In genomic region chr14:102139248-102140026, GRCh38 we compare ENCODE assay signal across 8 cellular contexts. TPM values are rescaled to one million over a fixed set of nuclear protein-coding genes. Genes with fewer than 3 reads are reported as not detected.
DNase-seq lines count a peak whose midpoint lies in the region; ATAC-seq and TF ChIP-seq lines count a peak whose summit lies in the region.

Gene WDR20 (plus strand): TSS chr14:102139897. CDS start chr14:102139924, 27 bp downstream.

- CTCF ChIA-PET in activated B cell treated with CpG ODN at 0.5 μM for 24 hours (lab: Charles Lee): no interaction called here

- POLR2A ChIA-PET in activated B cell treated with CpG ODN at 0.5 μM for 24 hours (lab: Charles Lee): interaction anchor here (0.6 to 2.1 kb wide), 9 partner anchors 11 to 1195 kb away, joined by 3 to 9 read pairs (median 6); partner anchors contain the start of genes EIF5 and MOK

- H3K27me3 Mint-ChIP-seq in activated B cell treated with CpG ODN at 0.5 μM for 24 hours: no peaks in the 10 kb centered on the region

- peak within 1 kb of the TSS; percentile 93 for H3K4me3 ChIP-seq in AG10803 (ENCODE audit: low read length)

- H3K9me3 Mint-ChIP-seq in activated B cell treated with CpG ODN at 0.5 μM for 24 hours: no peaks in the 10 kb centered on the region

- H3K4me1 Mint-ChIP-seq in activated B cell treated with CpG ODN at 0.5 μM for 24 hours: peaks cover 19% of the 10 kb centered on the region

- peaks cover 9% of the 10 kb centered on the region for H3K36me3 Mint-ChIP-seq in activated B cell treated with CpG ODN at 0.5 μM for 24 hours (ENCODE audit: low read depth)

- TF ChIP-seq CTCF in AG10803 (conservative IDR thresholded peaks at IDR 0.05; ENCODE audit: low read length): no peak
- no peak for TF ChIP-seq CTCF in activated B cell treated with CpG ODN at 0.5 μM for 24 hours (IDR thresholded peaks at IDR 0.05)

- peak within 1 kb of the TSS; percentile 97 for H3K4me3 Mint-ChIP-seq in activated B cell treated with CpG ODN at 0.5 μM for 24 hours

- H3K27ac Mint-ChIP-seq in activated B cell treated with CpG ODN at 0.5 μM for 24 hours: peak within 1 kb of the TSS; percentile 93

- intact Hi-C loops in activated B cell treated with CpG ODN at 0.5 μM for 24 hours (cut with micrococcal nuclease): loop anchor here (1.0 to 2.0 kb wide), 7 partner anchors 36 to 377 kb away; partner anchors contain the start of genes DYNC1H1, HSP90AA1 and MOK

- DNase-seq in AG10803 (ENCODE audit: low read depth): peak; percentile 94
- peak; percentile 99 for DNase-seq in NCI-H345 (lab: John Stamatoyannopoulos, UW)
- peak; percentile 99 for DNase-seq in activated B cell treated with CpG ODN at 0.5 μM for 24 hours
- DNase-seq in central memory CD4-positive, alpha-beta T cell: peak; percentile 99
- DNase-seq in iris pigment epithelial cell (ENCODE audit: low read depth): peak; percentile 96
- DNase-seq in stimulated activated CD4-positive, alpha-beta T cell treated with anti-CD3 and anti-CD28 coated beads, Interleukin-12 subunit alpha, Interleukin-12 subunit beta, amount 100 ng/mL, for 4 hours: peak; percentile 99

- ATAC-seq in GM19023 (IDR thresholded peaks at IDR 0.05; ENCODE audit: unreplicated experiment) (peak; percentile 91), HG03280 (IDR thresholded peaks at IDR 0.05; ENCODE audit: unreplicated experiment) (peak; percentile 91), activated B cell treated with CpG ODN at 0.5 μM for 24 hours (ENCODE audit: low read depth) (peak; percentile 94)

RNA-seq across cellular contexts. Expression of gene WDR20, which starts in this region (rescaled TPM):
- 41.1 and 42.3 TPM in 2 replicates for total RNA-seq in activated B cell treated with CpG ODN at 0.5 μM for 24 hours

Comparison
In these comparisons a context has a peak if more than half of its experiments do, and no peak if none do; other contexts are left out.
1. Peak in every context shown above with its lines: DNase-seq, ATAC-seq and H3K4me3 ChIP-seq.